12 cellular contexts compared by ENCODE assay signal in genomic region chr3:127746400-127747057, GRCh38.
DNase-seq lines count a peak whose midpoint lies in the region; ATAC-seq, FAIRE-seq and TF ChIP-seq lines count a peak whose summit lies in the region.
"Had no signal": no experiment of that assay in that cellular context is flagged by ENCODE, and none has a peak within 500 bp of the region (broad histone marks: within the 10 kb centered on the region; RNA-seq: fewer than 3 reads in every experiment).

No MANE protein-coding gene starts in this region.

- H3K27me3 Mint-ChIP-seq in osteocyte (ENCODE audit: unreplicated experiment) = no peaks in the 10 kb centered on the region

- peaks cover 2% of the 10 kb centered on the region for H3K36me3 Mint-ChIP-seq in osteocyte (ENCODE audit: unreplicated experiment)
- H3K36me3 Mint-ChIP-seq: activated CD4-positive, alpha-beta memory T cell treated with anti-CD3 and anti-CD28 coated beads for 36 hours had no signal

- H3K4me3 Mint-ChIP-seq in osteocyte (ENCODE audit: unreplicated experiment) = no peak overlapping the region
- H3K4me3 Mint-ChIP-seq: activated CD4-positive, alpha-beta memory T cell treated with anti-CD3 and anti-CD28 coated beads for 36 hours had no signal

- DNase-seq in RCC 7860 (ENCODE audit: low spot score) (peak; percentile 15), foreskin keratinocyte (no peak), osteocyte (ENCODE audit: extremely low spot score, unreplicated experiment) (no peak), T-helper 2 cell (no peak), NCI-H187 (lab: John Stamatoyannopoulos, UW) (no peak), NCI-H1105 treated with DMSO at 0.1 percent for 48 hours (lab: John Stamatoyannopoulos, UW) (no peak), RKO (ENCODE audit: low spot score) (no peak)
- DNase-seq: activated CD4-positive, alpha-beta memory T cell treated with anti-CD3 and anti-CD28 coated beads for 36 hours; H7 had no signal

- no peak for FAIRE-seq in RCC 7860 (lab: Jason Lieb, UNC)
- FAIRE-seq: GM18507 had no signal

- no peak for ATAC-seq in foreskin keratinocyte

- H3K27ac Mint-ChIP-seq in osteocyte (ENCODE audit: unreplicated experiment) = peak overlapping the region; percentile 96
- H3K27ac Mint-ChIP-seq: activated CD4-positive, alpha-beta memory T cell treated with anti-CD3 and anti-CD28 coated beads for 36 hours had no signal

- TF ChIP-seq CTCF in foreskin keratinocyte (conservative IDR thresholded peaks at IDR 0.05) (peak; percentile 27), osteocyte (IDR thresholded peaks at IDR 0.05) (peak; percentile 44)

- H3K36me3 ChIP-seq in BLaER1 = no peaks in the 10 kb centered on the region

- H3K4me3 ChIP-seq in BLaER1 = no peak overlapping the region

- no peak overlapping the region for H3K27ac ChIP-seq in BLaER1
- peak overlapping the region; percentile 95 for H3K27ac ChIP-seq in foreskin keratinocyte
- H3K27ac ChIP-seq: parathyroid adenoma had no signal

- peaks cover 90% of the 10 kb centered on the region for H3K4me1 Mint-ChIP-seq in osteocyte (ENCODE audit: unreplicated experiment)

- no peaks in the 10 kb centered on the region for H3K9me3 Mint-ChIP-seq in osteocyte (ENCODE audit: unreplicated experiment)
- H3K9me3 Mint-ChIP-seq: activated CD4-positive, alpha-beta memory T cell treated with anti-CD3 and anti-CD28 coated beads for 36 hours had no signal

- peak overlapping the region; percentile 75 for H3K4me2 ChIP-seq in BLaER1

- H3K9me3 ChIP-seq in BLaER1 = no peaks in the 10 kb centered on the region

- H3K9ac ChIP-seq in BLaER1 = no peak overlapping the region
- H3K9ac ChIP-seq: parathyroid adenoma had no signal

- H4K20me1 ChIP-seq in BLaER1 = no peaks in the 10 kb centered on the region

- no peaks in the 10 kb centered on the region for H3K27me3 ChIP-seq in BLaER1
- H3K27me3 ChIP-seq in foreskin keratinocyte = no peaks in the 10 kb centered on the region

- H3K4me1 ChIP-seq in BLaER1 = peaks cover 55% of the 10 kb centered on the region
- peaks cover 38% of the 10 kb centered on the region for H3K4me1 ChIP-seq in foreskin keratinocyte
- H3K4me1 ChIP-seq: parathyroid adenoma had no signal
